In the genomic region with DNA sequence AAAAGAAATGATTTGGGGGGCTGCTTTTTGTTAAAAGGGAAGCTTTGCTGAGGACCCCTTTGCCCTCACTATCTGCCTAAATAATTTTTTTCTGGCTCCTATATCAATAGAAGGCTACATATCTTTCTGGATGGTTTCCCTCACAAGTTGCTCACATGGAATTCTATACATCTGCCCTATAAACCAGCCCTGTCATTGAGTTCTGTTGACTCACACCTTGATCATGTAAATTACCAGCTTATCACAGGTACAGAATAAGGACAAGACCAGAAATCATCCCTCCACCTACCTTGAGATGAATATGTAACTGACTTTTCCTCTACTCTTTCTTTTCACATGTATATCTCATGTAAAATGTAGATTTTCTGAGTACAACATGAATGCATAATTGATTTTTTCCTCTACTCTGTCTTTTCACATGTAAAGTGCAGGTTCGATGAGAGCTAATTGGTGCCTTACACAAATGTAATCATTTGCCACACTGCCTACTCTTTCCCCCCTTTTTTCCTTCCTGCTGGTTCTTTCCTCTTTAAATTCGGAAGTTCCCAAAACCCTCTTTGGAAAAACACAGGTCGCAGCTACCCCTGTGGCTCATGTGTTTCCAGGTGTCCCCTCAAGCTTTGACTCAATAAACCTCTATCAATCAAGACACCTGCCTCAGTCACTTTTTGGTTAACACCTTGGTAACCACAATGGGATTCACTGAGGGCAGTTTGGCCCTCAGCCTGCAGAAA, we compare ENCODE assay signal across 23 cellular contexts. TPM values are rescaled to one million over a fixed set of nuclear protein-coding genes. Genes with fewer than 3 reads are reported as not detected.
A peak's percentile ranks its signal among the peaks of the same experiment; 100 is the strongest.
DNase-seq lines count a peak whose midpoint lies in the region; ATAC-seq, FAIRE-seq and TF ChIP-seq lines count a peak whose summit lies in the region.
"Had no signal": no experiment of that assay in that cellular context is flagged by ENCODE, and none has a peak within 500 bp of the region (broad histone marks: within the 10 kb centered on the region; RNA-seq: fewer than 3 reads in every experiment).

No MANE protein-coding gene starts in this region.

- DNase-seq in DMS153 (lab: John Stamatoyannopoulos, UW): peak; percentile 7
- DNase-seq in DMS153 treated with DMSO at 0.1 percent for 48 hours (lab: John Stamatoyannopoulos, UW; ENCODE audit: unreplicated experiment): no peak
- peak; percentile 13 for DNase-seq in PC-3
- peak; percentile 69 for DNase-seq in small intestine
- no peak for DNase-seq in activated naive CD4-positive, alpha-beta T cell treated with anti-CD3 and anti-CD28 coated beads, Interleukin-2, amount 50 U/mL, for 16 hours
- no peak for DNase-seq in immature natural killer cell
- DNase-seq in NCI-H774 (lab: John Stamatoyannopoulos, UW): no peak
- DNase-seq: activated naive CD4-positive, alpha-beta T cell treated with anti-CD3 and anti-CD28 coated beads, Interleukin-2, amount 10 ng/mL, durations not matched to agents 7 days and 5 days; DND-41; gastrocnemius medialis; SHP77; stimulated activated CD4-positive, alpha-beta T cell treated with anti-CD3 and anti-CD28 coated beads, Interleukin-1b, Interleukin-23, amount 100 ng/mL, for 48 hours had no signal

- ATAC-seq in PC-3 (no peak), esophagus mucosa (peak; percentile 53)
- ATAC-seq: gastrocnemius medialis; stimulated activated memory B cell treated with anti-CD40 and anti-IgM and Interleukin-4, amounts not matched to agents 10 μg/mL and 1 μg/mL and 100 μg/mL, for 72 hours had no signal

- no peak overlapping the region for H2AFZ ChIP-seq in PC-3 (ENCODE audit: low read length)

- H4K20me1 ChIP-seq in PC-3 (ENCODE audit: low read length): no peaks in the 10 kb centered on the region

- no peak overlapping the region for H3K9ac ChIP-seq in PC-3 (ENCODE audit: low read length)

- H3K36me3 ChIP-seq in PC-3 (ENCODE audit: low read depth, low read length): no peaks in the 10 kb centered on the region
- H3K36me3 ChIP-seq in small intestine (ENCODE audit: control insufficient read depth in 2 of 2, insufficient read depth in 2 of 2, low read length in 2 of 2): no peaks in the 10 kb centered on the region
- H3K36me3 ChIP-seq: gastrocnemius medialis had no signal

- H3K4me3 ChIP-seq in PC-3 (ENCODE audit: low read length) (no peak overlapping the region), small intestine (ENCODE audit: low read depth in 1 of 2, low read length in 2 of 2) (no peak overlapping the region)
- H3K4me3 ChIP-seq: gastrocnemius medialis had no signal

- no peaks in the 10 kb centered on the region for H3K9me3 Mint-ChIP-seq in immature natural killer cell
- H3K9me3 Mint-ChIP-seq: activated naive CD4-positive, alpha-beta T cell treated with anti-CD3 and anti-CD28 coated beads, Interleukin-2, amount 10 ng/mL, durations not matched to agents 7 days and 5 days; central memory CD8-positive, alpha-beta T cell; memory B cell; stimulated activated memory B cell treated with anti-CD40 and anti-IgM and Interleukin-4, amounts not matched to agents 10 μg/mL and 1 μg/mL and 100 μg/mL, for 72 hours had no signal

- CTCF ChIA-PET in PC-3 (lab: Charles Lee): interaction anchor here (1.0 kb wide), 1 partner anchor 315 kb away, joined by 3 read pairs; no protein-coding TSS in a partner anchor

- POLR2A ChIA-PET in PC-3 (lab: Charles Lee; ENCODE audit: unreplicated experiment): no interaction called here

- no peak overlapping the region for H3K4me3 Mint-ChIP-seq in immature natural killer cell
- H3K4me3 Mint-ChIP-seq: activated naive CD4-positive, alpha-beta T cell treated with anti-CD3 and anti-CD28 coated beads, Interleukin-2, amount 10 ng/mL, durations not matched to agents 7 days and 5 days; central memory CD8-positive, alpha-beta T cell; memory B cell; stimulated activated memory B cell treated with anti-CD40 and anti-IgM and Interleukin-4, amounts not matched to agents 10 μg/mL and 1 μg/mL and 100 μg/mL, for 72 hours had no signal

- H3K4me1 ChIP-seq in PC-3 (ENCODE audit: insufficient read depth, low read length) (0 out of 2 replicates have a peak, but pooled peaks cover 4% of the 10 kb centered on the region), small intestine (ENCODE audit: control insufficient read depth in 2 of 2, insufficient read depth in 1 of 2, low read depth in 1 of 2, low read length in 1 of 2) (no peaks in the 10 kb centered on the region)
- H3K4me1 ChIP-seq: gastrocnemius medialis had no signal

- no peak overlapping the region for H3K27ac Mint-ChIP-seq in immature natural killer cell
- H3K27ac Mint-ChIP-seq: activated naive CD4-positive, alpha-beta T cell treated with anti-CD3 and anti-CD28 coated beads, Interleukin-2, amount 10 ng/mL, durations not matched to agents 7 days and 5 days; memory B cell; stimulated activated memory B cell treated with anti-CD40 and anti-IgM and Interleukin-4, amounts not matched to agents 10 μg/mL and 1 μg/mL and 100 μg/mL, for 72 hours had no signal

- TF ChIP-seq CTCF in PC-3 (conservative IDR thresholded peaks at IDR 0.05; ENCODE audit: low read depth, low read length): no peak

- no peak overlapping the region for H3K27ac ChIP-seq in PC-3 (ENCODE audit: low read length)
- H3K27ac ChIP-seq in small intestine (ENCODE audit: low read depth in 1 of 2, low read length in 1 of 2): peak overlapping the region; percentile 62 to 77
- H3K27ac ChIP-seq: 22Rv1, gastrocnemius medialis had no signal

- H3K9me3 ChIP-seq in PC-3 (ENCODE audit: low read length) (no peaks in the 10 kb centered on the region), small intestine (ENCODE audit: control insufficient read depth, low read depth) (no peaks in the 10 kb centered on the region)
- H3K9me3 ChIP-seq: gastrocnemius medialis had no signal

- H3K4me2 ChIP-seq in PC-3 (ENCODE audit: low read length): no peak overlapping the region

- 69 to 84% (median 84%) methylated on average over 3 of the region's 3 CpGs for WGBS in small intestine, 3 donors

- peaks cover 0 to 2% (median 2%) of the 10 kb centered on the region in 3 donors for H3K27me3 Mint-ChIP-seq in immature natural killer cell (ENCODE audit: low read depth in 3 of 3)
- H3K27me3 Mint-ChIP-seq: memory B cell had no signal

- H3K79me2 ChIP-seq in PC-3 (ENCODE audit: low read length): no peaks in the 10 kb centered on the region

- H3K27me3 ChIP-seq in PC-3 (ENCODE audit: low read length): peaks cover 11% of the 10 kb centered on the region; the same call in 1 of the 2 replicates
- no peaks in the 10 kb centered on the region for H3K27me3 ChIP-seq in small intestine (ENCODE audit: control insufficient read depth in 2 of 2, insufficient read depth in 2 of 2, low read length in 2 of 2)
- H3K27me3 ChIP-seq: gastrocnemius medialis had no signal

- no peaks in the 10 kb centered on the region for H3K9me2 ChIP-seq in PC-3 (replicated peaks; ENCODE audit: low read length)

- FAIRE-seq in small intestine (lab: Jason Lieb, UNC): no peak
- FAIRE-seq: astrocyte, GM12892, TTC549 had no signal

- no TSS peak for BruUV-seq in PC-3 (replicated peaks; lab: Mats Ljungman, UMichigan)

- H3K4me1 Mint-ChIP-seq in immature natural killer cell: peaks cover 2 to 6% of the 10 kb centered on the region in 2 donors
- H3K4me1 Mint-ChIP-seq: central memory CD8-positive, alpha-beta T cell had no signal

- no peaks in the 10 kb centered on the region for H3F3A ChIP-seq in PC-3 (ENCODE audit: low read length, unreplicated experiment)

- intact Hi-C loops in PC-3 (cut with micrococcal nuclease): no loop called here

- H3K36me3 Mint-ChIP-seq in immature natural killer cell: no peaks in the 10 kb centered on the region
- H3K36me3 Mint-ChIP-seq: activated naive CD4-positive, alpha-beta T cell treated with anti-CD3 and anti-CD28 coated beads, Interleukin-2, amount 10 ng/mL, durations not matched to agents 7 days and 5 days; memory B cell; stimulated activated memory B cell treated with anti-CD40 and anti-IgM and Interleukin-4, amounts not matched to agents 10 μg/mL and 1 μg/mL and 100 μg/mL, for 72 hours had no signal

RNA-seq across cellular contexts. Expression of a gene that starts 12.5 kb away (rescaled TPM):
- total RNA-seq in PC-3 (2014; rRNA removed) (not detected in 2 replicates), esophagus mucosa (not detected)
- polyA plus RNA-seq in small intestine (not detected), immature natural killer cell (not detected)
- total RNA-seq: astrocyte, OCI-LY7, skeletal muscle tissue had no signal
- polyA plus RNA-seq: esophagus had no signal

RNA-seq across cellular contexts. Expression of a gene that starts 36.5 kb away (rescaled TPM):
- total RNA-seq in PC-3 (2014; rRNA removed) (0.18 TPM in 1 of 2 replicates, not detected in the other), esophagus mucosa (0.28 TPM)
- polyA plus RNA-seq in small intestine (under 1 TPM in 1 of 3 donors, not detected in 2; 0.09 TPM), immature natural killer cell (not detected)
- total RNA-seq: astrocyte, gastrocnemius medialis, OCI-LY7, skeletal muscle tissue had no signal
- polyA plus RNA-seq: esophagus had no signal

RNA-seq across cellular contexts. Expression of a gene that starts 56.3 kb away (rescaled TPM):
- total RNA-seq in PC-3 (2014; rRNA removed) (not detected in 2 replicates), esophagus mucosa (0.24 TPM)
- polyA plus RNA-seq in small intestine (100 to 1,000 TPM in 2 of 3 donors, 10 to 100 TPM in 1; 13.6 to 310 (median 181) TPM), immature natural killer cell (not detected)
- total RNA-seq: astrocyte, OCI-LY7, skeletal muscle tissue had no signal

Comparison
In these comparisons a context has a peak if more than half of its experiments do, and no peak if none do; other contexts are left out.
1. DNase-seq: peak in DMS153 (single experiment), PC-3 (single experiment) and small intestine (single experiment); none in DMS153 treated with DMSO at 0.1 percent for 48 hours (single experiment), activated naive CD4-positive, alpha-beta T cell treated with anti-CD3 and anti-CD28 coated beads, Interleukin-2, amount 50 U/mL, for 16 hours (single experiment), immature natural killer cell (0 of 3) and NCI-H774 (single experiment).